8 cellular contexts compared by ENCODE assay signal in genomic region chr17:29145289-29146058, GRCh38. TPM values are rescaled to one million over a fixed set of nuclear protein-coding genes. Genes with fewer than 3 reads are reported as not detected.
DNase-seq lines count a peak whose midpoint lies in the region; ATAC-seq and TF ChIP-seq lines count a peak whose summit lies in the region.

No MANE protein-coding gene starts in this region.

- H3K4me3 Mint-ChIP-seq in CD14-positive monocyte: no peak overlapping the region
- H3K4me3 Mint-ChIP-seq in activated naive CD8-positive, alpha-beta T cell treated with anti-CD3 and anti-CD28 coated beads for 36 hours: no peak overlapping the region

- TF ChIP-seq POLR2A in heart left ventricle (IDR thresholded peaks at IDR 0.05): no peak

- peak overlapping the region in 10 of 12 donors; percentile 26 to 74 (median 52) for H3K27ac ChIP-seq in heart left ventricle

- DNase-seq in CD14-positive monocyte (ENCODE audit: low spot score) (peak; percentile 71), NCI-H1092 (lab: John Stamatoyannopoulos, UW) (peak; percentile 22), SW480 (ENCODE audit: low spot score) (peak; percentile 78), heart left ventricle (peak in 4 of 5 donors; percentile 74 to 83 (median 78)), retinal pigment epithelial cell (ENCODE audit: low read depth) (no peak), OCI-M2 (lab: John Stamatoyannopoulos, UW; ENCODE audit: unreplicated experiment) (no peak)
- peak; percentile 62 for DNase-seq in activated naive CD8-positive, alpha-beta T cell treated with anti-CD3 and anti-CD28 coated beads for 36 hours

- H3K4me3 ChIP-seq in heart left ventricle (no peak overlapping the region), retinal pigment epithelial cell (ENCODE audit: low read length) (no peak overlapping the region)

- H3K36me3 ChIP-seq in heart left ventricle: no peaks in the 10 kb centered on the region

- peak overlapping the region; percentile 74 to 93 (median 88) for H3K27ac Mint-ChIP-seq in CD14-positive monocyte
- peak overlapping the region; percentile 80 for H3K27ac Mint-ChIP-seq in activated naive CD8-positive, alpha-beta T cell treated with anti-CD3 and anti-CD28 coated beads for 36 hours

- TF ChIP-seq CTCF in CD14-positive monocyte (IDR thresholded peaks at IDR 0.05) (peak; percentile 68), heart left ventricle (IDR thresholded peaks at IDR 0.05) (peak; percentile 51 to 78 (median 68)), retinal pigment epithelial cell (conservative IDR thresholded peaks at IDR 0.05; ENCODE audit: low read depth, low read length) (peak; percentile 72)

- no peaks in the 10 kb centered on the region for H3K27me3 Mint-ChIP-seq in CD14-positive monocyte (ENCODE audit: low read depth in 3 of 3)
- H3K27me3 Mint-ChIP-seq in activated naive CD8-positive, alpha-beta T cell treated with anti-CD3 and anti-CD28 coated beads for 36 hours: no peaks in the 10 kb centered on the region

- no peaks in the 10 kb centered on the region for H3K27me3 ChIP-seq in heart left ventricle

- peaks cover 0 to 5% of the 10 kb centered on the region in 2 donors for H3K36me3 Mint-ChIP-seq in CD14-positive monocyte
- no peaks in the 10 kb centered on the region for H3K36me3 Mint-ChIP-seq in activated naive CD8-positive, alpha-beta T cell treated with anti-CD3 and anti-CD28 coated beads for 36 hours

- ATAC-seq in GM21447 (IDR thresholded peaks at IDR 0.05; ENCODE audit: unreplicated experiment): peak; percentile 45
- ATAC-seq in heart left ventricle: peak; percentile 23 to 54 (median 50)

- intact Hi-C loops in CD14-positive monocyte (cut with micrococcal nuclease) (loop anchor here (5.0 kb wide), 2 partner anchors 37 to 72 kb away; partner anchors contain the start of gene MYO18A (in 1 of the 2)), heart left ventricle (cut with DNase I) (loop anchor here in 9 of 10 donors (1.0 to 10.0 kb wide), 6 partner anchors 21 to 419 kb away; partner anchors contain the start of genes NUFIP2 (in 6 of the 9), ABHD15 (in 1 of the 9), MYO18A (in 1 of the 9) and TP53I13 (in 1 of the 9))

- 33 to 41% (median 37%) methylated on average over 12 of the region's 12 CpGs for whole genome bisulfite sequencing in heart left ventricle, 4 donors

- peaks cover 15 to 81% (median 53%) of the 10 kb centered on the region in 12 donors for H3K4me1 ChIP-seq in heart left ventricle

- peaks cover 0 to 2% (median 0%) of the 10 kb centered on the region in 7 donors for H3K9me3 Mint-ChIP-seq in CD14-positive monocyte
- no peaks in the 10 kb centered on the region for H3K9me3 Mint-ChIP-seq in activated naive CD8-positive, alpha-beta T cell treated with anti-CD3 and anti-CD28 coated beads for 36 hours

- peaks cover 65% of the 10 kb centered on the region for H3K4me1 Mint-ChIP-seq in CD14-positive monocyte
- peaks cover 57% of the 10 kb centered on the region for H3K4me1 Mint-ChIP-seq in activated naive CD8-positive, alpha-beta T cell treated with anti-CD3 and anti-CD28 coated beads for 36 hours

- no peaks in the 10 kb centered on the region for H3K9me3 ChIP-seq in heart left ventricle

RNA-seq across cellular contexts. Expression of gene MYO18A, which starts 34.7 kb away (rescaled TPM):
- polyA plus RNA-seq in CD14-positive monocyte (10 to 100 TPM in 1 of 2 donors, 1 to 10 TPM in 1; 6.3 to 11.0 TPM), heart left ventricle (100 to 1,000 TPM in 1 of 2 donors, 10 to 100 TPM in 1; 83.5 to 306 TPM)
- 10 to 100 TPM; 23.6 to 24.2 TPM for total RNA-seq in activated naive CD8-positive, alpha-beta T cell treated with anti-CD3 and anti-CD28 coated beads for 36 hours
- total RNA-seq in heart left ventricle: 100 to 1,000 TPM; 241 to 340 (median 300) TPM

Comparison
In these comparisons a context has a peak if more than half of its experiments do, and no peak if none do; other contexts are left out.
1. DNase-seq: peak in CD14-positive monocyte (single experiment), NCI-H1092 (single experiment), SW480 (single experiment), activated naive CD8-positive, alpha-beta T cell treated with anti-CD3 and anti-CD28 coated beads for 36 hours (single experiment) and heart left ventricle (4 of 5); none in retinal pigment epithelial cell (single experiment) and OCI-M2 (single experiment).
2. RNA of gene MYO18A, which starts 34.7 kb away (total RNA-seq): 241 to 340 TPM in heart left ventricle; 23.6 to 24.2 TPM in activated naive CD8-positive, alpha-beta T cell treated with anti-CD3 and anti-CD28 coated beads for 36 hours; every median in the first group is over 4 times any median in the second.
3. Peak in every context shown above with its lines, with median percentiles within 50 percentile points of each other: CTCF ChIP-seq.